ENCODE assay signal across 7 cellular contexts in genomic region chr4:114004483-114005226, GRCh38. TPM values are rescaled to one million over a fixed set of nuclear protein-coding genes. Genes with fewer than 3 reads are reported as not detected.
DNase-seq lines count a peak whose midpoint lies in the region; ATAC-seq and TF ChIP-seq lines count a peak whose summit lies in the region.
"Not testable (repeated sequence)": the region's sequence is repeated elsewhere in the genome, so short reads cannot be mapped to it uniquely, and the experiment has no call there.

No MANE protein-coding gene starts in this region.

- POLR2A ChIA-PET in naive thymus-derived CD4-positive, alpha-beta T cell (lab: Charles Lee): not testable (repeated sequence)

- not testable (repeated sequence) for TF ChIP-seq CTCF in RWPE2 (IDR thresholded peaks at IDR 0.05; ENCODE audit: poor library complexity, severe bottlenecking)

- H3K9me3 Mint-ChIP-seq in activated T-cell treated with anti-CD3 and anti-CD28 coated beads, Interleukin-2, amount 50 U/mL, for 72 hours; activated naive CD8-positive, alpha-beta T cell treated with anti-CD3 and anti-CD28 coated beads, Interleukin-2, amount 50 U/mL, for 24 hours; naive thymus-derived CD4-positive, alpha-beta T cell; stimulated activated effector memory CD8-positive, alpha-beta T cell treated with anti-CD3 and anti-CD28 coated beads, Interleukin-12 subunit alpha, Interleukin-12 subunit beta, amount 100 ng/mL, for 72 hours: not testable (repeated sequence)

- peaks cover 27% of the 10 kb centered on the region for H3K4me1 ChIP-seq in RWPE2 (ENCODE audit: insufficient read depth, poor library complexity, severe bottlenecking)
- not testable (repeated sequence) for H3K4me1 ChIP-seq in naive thymus-derived CD4-positive, alpha-beta T cell (ENCODE audit: control insufficient read depth in 2 of 2, insufficient read depth in 2 of 2, low read length in 2 of 2)

- H3K9me3 ChIP-seq in RWPE2 (ENCODE audit: severe bottlenecking); naive thymus-derived CD4-positive, alpha-beta T cell (ENCODE audit: control insufficient read depth in 2 of 3, low read length in 3 of 3): not testable (repeated sequence)

- intact Hi-C loops in naive thymus-derived CD4-positive, alpha-beta T cell (cut with micrococcal nuclease): not testable (repeated sequence)

- not testable (repeated sequence) for H3K4me3 ChIP-seq in RWPE2 (ENCODE audit: severe bottlenecking); naive thymus-derived CD4-positive, alpha-beta T cell (ENCODE audit: low read length)

- ATAC-seq in GM19463 (IDR thresholded peaks at IDR 0.05; ENCODE audit: unreplicated experiment): peak; percentile 48
- not testable (repeated sequence) for ATAC-seq in RWPE2 (ENCODE audit: low read depth); activated T-cell treated with anti-CD3 and anti-CD28 coated beads, Interleukin-2, amount 50 U/mL, for 72 hours (replicated peaks in 1 of 2); activated naive CD8-positive, alpha-beta T cell treated with anti-CD3 and anti-CD28 coated beads, Interleukin-2, amount 50 U/mL, for 24 hours; naive thymus-derived CD4-positive, alpha-beta T cell
- peak; percentile 66 for ATAC-seq in stimulated activated effector memory CD8-positive, alpha-beta T cell treated with anti-CD3 and anti-CD28 coated beads, Interleukin-12 subunit alpha, Interleukin-12 subunit beta, amount 100 ng/mL, for 72 hours

- CTCF ChIA-PET in naive thymus-derived CD4-positive, alpha-beta T cell (lab: Charles Lee): not testable (repeated sequence)

- H3K36me3 ChIP-seq in RWPE2 (ENCODE audit: low read depth); naive thymus-derived CD4-positive, alpha-beta T cell (ENCODE audit: control insufficient read depth in 2 of 3, insufficient read depth in 3 of 3, low read length in 3 of 3): not testable (repeated sequence)

- H3K27me3 Mint-ChIP-seq in activated T-cell treated with anti-CD3 and anti-CD28 coated beads, Interleukin-2, amount 50 U/mL, for 72 hours (ENCODE audit: low read depth); activated naive CD8-positive, alpha-beta T cell treated with anti-CD3 and anti-CD28 coated beads, Interleukin-2, amount 50 U/mL, for 24 hours; naive thymus-derived CD4-positive, alpha-beta T cell: not testable (repeated sequence)

- not testable (repeated sequence) for H3K4me1 Mint-ChIP-seq in activated T-cell treated with anti-CD3 and anti-CD28 coated beads, Interleukin-2, amount 50 U/mL, for 72 hours (ENCODE audit: low read depth)
- peaks cover 11% of the 10 kb centered on the region for H3K4me1 Mint-ChIP-seq in activated naive CD8-positive, alpha-beta T cell treated with anti-CD3 and anti-CD28 coated beads, Interleukin-2, amount 50 U/mL, for 24 hours
- H3K4me1 Mint-ChIP-seq in naive thymus-derived CD4-positive, alpha-beta T cell: peaks cover 0 to 35% (median 7%) of the 10 kb centered on the region in 7 donors
- H3K4me1 Mint-ChIP-seq in stimulated activated effector memory CD8-positive, alpha-beta T cell treated with anti-CD3 and anti-CD28 coated beads, Interleukin-12 subunit alpha, Interleukin-12 subunit beta, amount 100 ng/mL, for 72 hours: peaks cover 26% of the 10 kb centered on the region

- H3K27me3 ChIP-seq in RWPE2 (ENCODE audit: insufficient read depth, poor library complexity, severe bottlenecking); naive thymus-derived CD4-positive, alpha-beta T cell (ENCODE audit: control insufficient read depth in 2 of 2, insufficient read depth in 2 of 2, low read length in 2 of 2): not testable (repeated sequence)

- H3K4me3 Mint-ChIP-seq in activated T-cell treated with anti-CD3 and anti-CD28 coated beads, Interleukin-2, amount 50 U/mL, for 72 hours: peak overlapping the region; percentile 66 to 70
- H3K4me3 Mint-ChIP-seq in activated naive CD8-positive, alpha-beta T cell treated with anti-CD3 and anti-CD28 coated beads, Interleukin-2, amount 50 U/mL, for 24 hours: peak overlapping the region; percentile 40
- H3K4me3 Mint-ChIP-seq in naive thymus-derived CD4-positive, alpha-beta T cell: peak overlapping the region; percentile 60 to 85 (median 68)
- H3K4me3 Mint-ChIP-seq in stimulated activated effector memory CD8-positive, alpha-beta T cell treated with anti-CD3 and anti-CD28 coated beads, Interleukin-12 subunit alpha, Interleukin-12 subunit beta, amount 100 ng/mL, for 72 hours: peak overlapping the region; percentile 66

- not testable (repeated sequence) for H3K27ac Mint-ChIP-seq in activated T-cell treated with anti-CD3 and anti-CD28 coated beads, Interleukin-2, amount 50 U/mL, for 72 hours
- peak overlapping the region; percentile 59 for H3K27ac Mint-ChIP-seq in activated naive CD8-positive, alpha-beta T cell treated with anti-CD3 and anti-CD28 coated beads, Interleukin-2, amount 50 U/mL, for 24 hours
- peak overlapping the region in 8 of 9 donors; percentile 22 to 81 (median 42) for H3K27ac Mint-ChIP-seq in naive thymus-derived CD4-positive, alpha-beta T cell
- H3K27ac Mint-ChIP-seq in stimulated activated effector memory CD8-positive, alpha-beta T cell treated with anti-CD3 and anti-CD28 coated beads, Interleukin-12 subunit alpha, Interleukin-12 subunit beta, amount 100 ng/mL, for 72 hours: peak overlapping the region; percentile 82

- not testable (repeated sequence) for H3K36me3 Mint-ChIP-seq in activated T-cell treated with anti-CD3 and anti-CD28 coated beads, Interleukin-2, amount 50 U/mL, for 72 hours (ENCODE audit: insufficient read depth in 2 of 2); activated naive CD8-positive, alpha-beta T cell treated with anti-CD3 and anti-CD28 coated beads, Interleukin-2, amount 50 U/mL, for 24 hours (ENCODE audit: low read depth); naive thymus-derived CD4-positive, alpha-beta T cell; stimulated activated effector memory CD8-positive, alpha-beta T cell treated with anti-CD3 and anti-CD28 coated beads, Interleukin-12 subunit alpha, Interleukin-12 subunit beta, amount 100 ng/mL, for 72 hours

- H3K27ac ChIP-seq in RWPE2 (ENCODE audit: poor library complexity, severe bottlenecking): peak overlapping the region; percentile 94
- not testable (repeated sequence) for H3K27ac ChIP-seq in naive thymus-derived CD4-positive, alpha-beta T cell (ENCODE audit: low read depth, low read length)

- not testable (repeated sequence) for DNase-seq in RWPE2 (ENCODE audit: low spot score); stimulated activated effector memory CD8-positive, alpha-beta T cell treated with anti-CD3 and anti-CD28 coated beads, Interleukin-12 subunit alpha, Interleukin-12 subunit beta, amount 100 ng/mL, for 72 hours (ENCODE audit: low spot score in 2 of 2)
- DNase-seq in activated CD4-positive, alpha-beta T cell treated with anti-CD3 and anti-CD28 coated beads, Interleukin-2, amount 50 U/mL, for 1 hour: peak; percentile 6
- peak in 1 of 2 donors; percentile 3 for DNase-seq in activated T-cell treated with anti-CD3 and anti-CD28 coated beads, Interleukin-2, amount 50 U/mL, for 72 hours
- DNase-seq in activated naive CD8-positive, alpha-beta T cell treated with anti-CD3 and anti-CD28 coated beads, Interleukin-2, amount 50 U/mL, for 24 hours: peak; percentile 11
- DNase-seq in naive thymus-derived CD4-positive, alpha-beta T cell: peak in 1 of 9 donors; percentile 11

RNA-seq across cellular contexts. Expression of gene ARSJ, which starts 25.2 kb away (rescaled TPM):
- not detected for total RNA-seq in activated T-cell treated with anti-CD3 and anti-CD28 coated beads, Interleukin-2, amount 50 U/mL, for 72 hours
- under 1 TPM in 2 of 5 experiments, not detected in 3; 0.24 to 0.29 TPM for total RNA-seq in naive thymus-derived CD4-positive, alpha-beta T cell
- under 1 TPM in 1 of 2 donors, not detected in 1; 0.17 TPM for polyA plus RNA-seq in naive thymus-derived CD4-positive, alpha-beta T cell
